Comparison of ENCODE assay signal across 8 cellular contexts in genomic region chr4:18366762-18367358, GRCh38.
DNase-seq lines count a peak whose midpoint lies in the region; ATAC-seq and TF ChIP-seq lines count a peak whose summit lies in the region.

No MANE protein-coding gene starts in this region.

- H3K9me3 ChIP-seq in psoas muscle, result no peaks in the 10 kb centered on the region
- no peaks in the 10 kb centered on the region for H3K9me3 ChIP-seq in effector memory CD4-positive, alpha-beta T cell (ENCODE audit: control insufficient read depth, low read length)

- intact Hi-C loops in psoas muscle (cut with DNase I), result loop anchor here (10.0 kb wide), 1 partner anchor 552 kb away; the partner anchor contains the start of genes DCAF16 (in 2 of the 2) and NCAPG (in 2 of the 2)

- H3K4me1 ChIP-seq in psoas muscle, result no peaks in the 10 kb centered on the region
- no peaks in the 10 kb centered on the region for H3K4me1 ChIP-seq in effector memory CD4-positive, alpha-beta T cell (ENCODE audit: control insufficient read depth, insufficient read depth, low read length, poor library complexity, severe bottlenecking)

- WGBS in psoas muscle, 3 donors, result 48 to 50% (median 49%) methylated on average over 2 of the region's 2 CpGs

- ATAC-seq in GM19035 (IDR thresholded peaks at IDR 0.05; ENCODE audit: unreplicated experiment) (peak; percentile 95), HG03135 (IDR thresholded peaks at IDR 0.05; ENCODE audit: unreplicated experiment) (peak; percentile 89), psoas muscle (no peak)

- no peaks in the 10 kb centered on the region for H3K27me3 ChIP-seq in psoas muscle (ENCODE audit: insufficient read depth in 3 of 3, low read length in 2 of 3)
- H3K27me3 ChIP-seq in effector memory CD4-positive, alpha-beta T cell (replicated peaks; ENCODE audit: control insufficient read depth, insufficient read depth, low read length, poor library complexity, severe bottlenecking), result no peaks in the 10 kb centered on the region

- peak; percentile 34 for DNase-seq in D341Med (ENCODE audit: low spot score)
- DNase-seq in NCI-H748 (lab: John Stamatoyannopoulos, UW; ENCODE audit: unreplicated experiment), result peak; percentile 61
- peak; percentile 35 for DNase-seq in dedifferentiated amniotic fluid mesenchymal stem cell (ENCODE audit: extremely low spot score)
- DNase-seq in psoas muscle, result no peak
- no peak for DNase-seq in effector memory CD4-positive, alpha-beta T cell
- no peak for DNase-seq in ecto neural progenitor cell (ENCODE audit: low spot score)

- H3K36me3 ChIP-seq in psoas muscle (ENCODE audit: insufficient read depth in 1 of 2, low read depth in 1 of 2), result no peaks in the 10 kb centered on the region
- no peaks in the 10 kb centered on the region for H3K36me3 ChIP-seq in effector memory CD4-positive, alpha-beta T cell (ENCODE audit: control insufficient read depth, insufficient read depth, low read length)

- no peak overlapping the region for H3K27ac ChIP-seq in psoas muscle
- H3K27ac ChIP-seq in effector memory CD4-positive, alpha-beta T cell (ENCODE audit: insufficient read depth, low read length, poor library complexity, severe bottlenecking), result no peak overlapping the region

- no peak overlapping the region for H3K4me3 ChIP-seq in psoas muscle
- H3K4me3 ChIP-seq in effector memory CD4-positive, alpha-beta T cell (ENCODE audit: insufficient read depth, low read depth, low read length, poor library complexity, severe bottlenecking), result no peak overlapping the region

- TF ChIP-seq CTCF in psoas muscle (IDR thresholded peaks at IDR 0.05), result peak; percentile 30

Comparison
In these comparisons a context has a peak if more than half of its experiments do, and no peak if none do; other contexts are left out.
1. DNase-seq: peak in D341Med (single experiment), NCI-H748 (single experiment) and dedifferentiated amniotic fluid mesenchymal stem cell (single experiment); none in psoas muscle (0 of 2), effector memory CD4-positive, alpha-beta T cell (0 of 3) and ecto neural progenitor cell (single experiment).
2. ATAC-seq: peak in GM19035 (single experiment) and HG03135 (single experiment); none in psoas muscle (0 of 4).